Comparison of ENCODE assay signal across 8 cellular contexts in the genomic region with DNA sequence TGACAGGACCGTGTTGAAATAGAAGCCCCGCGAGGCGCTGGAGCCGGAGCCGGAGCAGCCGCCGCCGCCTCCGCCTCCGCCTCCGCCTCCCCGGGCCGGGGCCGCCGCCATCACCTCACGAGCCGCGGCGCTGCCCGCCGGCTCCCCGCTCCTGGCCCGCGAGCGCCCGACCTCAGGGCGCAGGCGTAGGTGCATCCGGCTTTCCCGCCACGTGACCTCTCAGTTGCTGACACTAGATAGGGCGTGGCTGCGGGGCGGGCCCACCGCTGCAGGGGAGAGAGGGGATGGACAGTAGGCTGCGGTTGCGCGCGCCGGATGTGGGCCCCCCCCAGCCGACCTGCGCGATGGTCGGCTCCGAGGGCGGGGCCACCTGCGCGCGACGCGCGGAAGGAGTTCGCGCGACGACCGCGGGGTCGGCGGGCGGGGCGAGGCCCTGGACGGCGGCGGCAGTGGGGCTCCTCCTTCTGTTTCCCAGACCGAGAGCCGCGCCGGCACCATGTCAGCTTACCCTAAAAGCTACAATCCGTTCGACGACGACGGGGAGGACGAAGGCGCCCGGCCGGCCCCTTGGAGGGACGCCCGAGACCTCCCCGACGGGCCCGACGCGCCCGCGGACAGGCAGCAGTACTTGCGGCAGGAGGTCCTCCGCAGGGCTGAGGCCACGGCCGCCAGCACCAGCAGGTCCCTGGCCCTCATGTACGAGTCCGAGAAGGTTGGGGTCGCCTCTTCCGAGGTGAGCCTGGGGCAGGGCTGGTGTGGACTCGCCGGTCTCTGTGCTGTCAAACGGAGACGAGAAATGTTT. TPM values are rescaled to one million over a fixed set of nuclear protein-coding genes. Genes with fewer than 3 reads are reported as not detected.
A peak's percentile ranks its signal among the peaks of the same experiment; 100 is the strongest.
DNase-seq lines count a peak whose midpoint lies in the region; ATAC-seq and TF ChIP-seq lines count a peak whose summit lies in the region.

A gene (minus strand): TSS at position 197 of the 802 bp plus-strand sequence. CDS start 86 bp downstream, at position 111.
A gene (plus strand): TSS at position 393 of the 802 bp plus-strand sequence. CDS start 104 bp downstream, at position 497.

- ATAC-seq in HG02759 (IDR thresholded peaks at IDR 0.05; ENCODE audit: unreplicated experiment) (peak; percentile 95), Right ventricle myocardium inferior (peak; percentile 98)

- H3K27me3 ChIP-seq in ovary (no peaks in the 10 kb centered on the region), thymus (ENCODE audit: control insufficient read depth, insufficient read depth) (no peaks in the 10 kb centered on the region)

- no peak for TF ChIP-seq EP300 in ovary (IDR thresholded peaks at IDR 0.05)

- intact Hi-C loops in Right ventricle myocardium inferior (cut with DNase I) (loop anchor here (10.0 kb wide), 1 partner anchor 56 kb away; a partner anchor contains a TSS), ovary (cut with DNase I) (loop anchor here in 1 of 4 donors (10.0 kb wide), 1 partner anchor 94 kb away; no protein-coding TSS in a partner anchor)

- H3K27ac ChIP-seq in ovary (peak within 1 kb of the TSS; percentile 86 to 91), thymus (ENCODE audit: low read depth) (peak within 1 kb of the TSS; percentile 88)

- peak within 1 kb of the TSS; percentile 78 for H3K4me3 ChIP-seq in GM12865 (ENCODE audit: low read depth, low read length)
- H3K4me3 ChIP-seq in ovary: peak within 1 kb of the TSS; percentile 88
- peak within 1 kb of the TSS; percentile 71 for H3K4me3 ChIP-seq in thymus (ENCODE audit: low read length)

- TF ChIP-seq CTCF in GM12865 (IDR thresholded peaks at IDR 0.05; ENCODE audit: insufficient read depth, low read depth, low read length, missing control alignments): no peak
- TF ChIP-seq CTCF in ovary (IDR thresholded peaks at IDR 0.05): peak in 2 of 3 donors; percentile 57 to 69

- H3K9me3 ChIP-seq in ovary (no peaks in the 10 kb centered on the region), thymus (ENCODE audit: control insufficient read depth) (no peaks in the 10 kb centered on the region)

- WGBS in ovary, 3 donors: 0 to 1% (median 1%) methylated on average over 41 to 100 of the region's 100 CpGs
- WGBS in thymus: under 1% methylated on average over 100 of the region's 100 CpGs

- DNase-seq in GM12865 (ENCODE audit: low read depth) (peak; percentile 99), NCI-H1417 (lab: John Stamatoyannopoulos, UW) (peak; percentile 92 to 96 (median 94)), SW 1271 (lab: John Stamatoyannopoulos, UW) (peak; percentile 69 to 92), Right ventricle myocardium inferior (ENCODE audit: missing footprints) (peak; percentile 100), ovary (peak; percentile 98 to 99 (median 99))
- peak; percentile 97 for DNase-seq in activated naive CD8-positive, alpha-beta T cell treated with anti-CD3 and anti-CD28 coated beads, Interleukin-2, amount 50 U/mL, for 16 hours (ENCODE audit: low read depth, low spot score)

- H3K4me1 ChIP-seq in ovary (ENCODE audit: insufficient read depth) (peaks cover 6% of the 10 kb centered on the region), thymus (ENCODE audit: control insufficient read depth, insufficient read depth, low read length) (peaks cover 24% of the 10 kb centered on the region)

- H3K36me3 ChIP-seq in ovary (no peaks in the 10 kb centered on the region), thymus (ENCODE audit: control insufficient read depth, insufficient read depth) (peaks cover 8% of the 10 kb centered on the region)

- TF ChIP-seq POLR2A in ovary (IDR thresholded peaks at IDR 0.05): peak; percentile 86

RNA-seq across cellular contexts. Expression of the first gene that starts in this region (rescaled TPM):
- total RNA-seq in Right ventricle myocardium inferior (46.0 TPM), ovary (10 to 100 TPM; 50.0 to 97.6 (median 66.7) TPM)
- polyA plus RNA-seq in ovary (10 to 100 TPM; 30.6 to 36.9 TPM), thymus (64.0 TPM)

RNA-seq across cellular contexts. Expression of the second gene that starts in this region (rescaled TPM):
- total RNA-seq in Right ventricle myocardium inferior (22.8 TPM), ovary (10 to 100 TPM; 12.1 to 25.1 (median 22.9) TPM)
- polyA plus RNA-seq in ovary (10 to 100 TPM; 12.0 to 58.6 TPM), thymus (19.2 TPM)

Comparison
In these comparisons a context has a peak if more than half of its experiments do, and no peak if none do; other contexts are left out.
1. Peak in every context shown above with its lines: DNase-seq, ATAC-seq, H3K4me3 ChIP-seq and H3K27ac ChIP-seq.